15 cellular contexts compared by ENCODE assay signal in the genomic region with DNA sequence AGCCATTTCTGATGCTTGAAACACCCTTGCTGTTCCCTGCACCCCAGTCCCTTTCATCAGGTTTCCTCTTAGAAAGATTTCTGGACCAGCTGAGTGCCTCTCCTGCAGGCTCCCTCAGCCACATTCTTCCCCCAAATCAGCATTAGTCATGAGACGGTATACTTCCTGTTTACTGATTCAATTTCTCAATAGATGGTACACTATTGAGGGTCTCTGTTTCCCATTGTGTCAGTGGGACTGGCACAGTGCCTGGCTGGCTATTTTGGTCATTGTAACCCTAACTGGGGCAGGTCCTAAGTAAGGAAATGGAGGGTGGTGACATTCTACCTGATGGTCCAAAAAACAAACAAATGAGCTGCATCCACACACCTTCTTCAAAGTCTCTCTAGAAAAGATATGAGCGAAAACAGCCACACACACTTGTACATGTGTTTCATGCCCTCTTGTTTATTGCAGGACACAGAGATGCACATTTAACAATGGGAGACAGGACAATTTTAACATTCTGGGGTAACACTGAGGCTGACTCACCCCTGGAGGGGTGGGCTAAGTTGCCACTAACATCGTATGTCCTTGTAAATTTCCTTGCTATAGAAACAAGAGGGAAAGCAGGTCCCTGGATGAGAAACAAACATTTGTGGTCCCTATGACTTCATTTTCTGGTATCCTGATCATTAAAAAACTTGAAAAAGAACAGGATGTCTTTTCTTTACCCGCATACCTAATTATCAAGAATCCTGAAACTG.
"Had no signal": no experiment of that assay in that cellular context is flagged by ENCODE, and none has a peak within 500 bp of the region (broad histone marks: within the 10 kb centered on the region; RNA-seq: fewer than 3 reads in every experiment).

No MANE protein-coding gene starts in this region.

- H3K4me3 Mint-ChIP-seq: naive thymus-derived CD4-positive, alpha-beta T cell had no signal

- DNase-seq: effector memory CD4-positive, alpha-beta T cell; gastrocnemius medialis; kidney; left cardiac atrium; left ventricle myocardium superior; naive thymus-derived CD4-positive, alpha-beta T cell; posterior cingulate gyrus; sigmoid colon; stimulated activated CD4-positive, alpha-beta T cell treated with anti-CD3 and anti-CD28 coated beads, Interleukin-12 subunit alpha, Interleukin-12 subunit beta, amount 100 ng/mL, for 4 hours; stimulated activated naive CD4-positive, alpha-beta T cell; trophoblast cell had no signal

- H3K27ac ChIP-seq: gastrocnemius medialis, sigmoid colon, skin epidermis had no signal

- H3K4me1 ChIP-seq: gastrocnemius medialis had no signal

- ATAC-seq: esophagus mucosa; gastrocnemius medialis; left cardiac atrium; left ventricle myocardium superior; naive thymus-derived CD4-positive, alpha-beta T cell had no signal

- H3K9me3 ChIP-seq: gastrocnemius medialis, sigmoid colon had no signal

- FAIRE-seq: endometrium, kidney had no signal

- H3K27ac Mint-ChIP-seq: naive thymus-derived CD4-positive, alpha-beta T cell had no signal

- H3K4me3 ChIP-seq: gastrocnemius medialis, lung, sigmoid colon, skin epidermis had no signal

- H3K36me3 ChIP-seq: gastrocnemius medialis, sigmoid colon had no signal

- H3K4me1 Mint-ChIP-seq: naive thymus-derived CD4-positive, alpha-beta T cell had no signal

- H3K36me3 Mint-ChIP-seq: naive thymus-derived CD4-positive, alpha-beta T cell had no signal

- H3K9me3 Mint-ChIP-seq: naive thymus-derived CD4-positive, alpha-beta T cell had no signal
